13 cellular contexts compared by ENCODE assay signal in the genomic region with DNA sequence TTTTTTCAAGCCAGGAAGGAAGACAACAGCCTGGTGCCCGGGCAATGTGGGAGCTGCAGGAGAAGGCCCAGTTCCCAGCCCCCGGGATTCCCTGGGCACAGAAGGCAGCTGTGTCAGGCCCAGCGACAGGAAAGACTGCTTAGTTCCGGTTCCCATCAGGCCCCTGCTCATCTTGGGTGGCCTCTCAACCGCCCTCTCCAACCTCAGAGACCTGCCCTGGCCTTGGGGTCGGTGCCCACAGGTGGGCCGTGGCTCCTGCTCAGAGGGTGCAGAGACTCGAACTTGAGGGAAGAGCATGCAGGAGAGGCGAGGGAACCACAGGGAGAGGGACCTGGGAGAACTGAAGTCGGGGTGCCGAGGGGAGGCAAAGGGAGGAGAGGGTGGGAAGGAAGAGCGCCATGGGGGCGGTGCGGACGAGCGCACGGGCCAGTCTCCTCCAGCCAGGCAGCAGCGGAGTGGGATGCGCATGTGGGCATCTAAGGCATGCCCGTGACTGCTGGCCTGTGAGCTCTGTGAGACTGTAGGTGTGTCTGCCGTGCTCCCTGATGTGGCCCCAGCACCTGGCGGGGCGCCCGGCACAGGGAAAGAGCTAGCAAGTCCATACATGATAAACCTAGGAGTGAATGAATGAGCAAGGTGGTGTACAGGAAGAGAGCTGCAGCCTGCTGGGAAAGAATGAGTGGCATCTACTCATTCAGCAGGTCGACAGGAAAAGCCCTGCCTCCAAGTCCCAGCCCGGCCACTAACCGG. TPM values are rescaled to one million over a fixed set of nuclear protein-coding genes. Genes with fewer than 3 reads are reported as not detected.
DNase-seq lines count a peak whose midpoint lies in the region; ATAC-seq lines count a peak whose summit lies in the region.
"Had no signal": no experiment of that assay in that cellular context is flagged by ENCODE, and none has a peak within 500 bp of the region (broad histone marks: within the 10 kb centered on the region; RNA-seq: fewer than 3 reads in every experiment).

No MANE protein-coding gene starts in this region.

- peak; percentile 66 for DNase-seq in Right ventricle myocardium superior
- no peak for DNase-seq in cardiac septum (ENCODE audit: low spot score)
- peak; percentile 43 for DNase-seq in cerebellar cortex (ENCODE audit: low spot score)
- DNase-seq in medulla oblongata (ENCODE audit: extremely low spot score), result peak; percentile 56
- peak; percentile 81 for DNase-seq in ureter (ENCODE audit: low spot score)
- DNase-seq in central memory CD4-positive, alpha-beta T cell, result no peak
- DNase-seq: activated T-cell treated with anti-CD3 and anti-CD28 coated beads, Interleukin-2, amount 50 U/mL, for 48 hours; DND-41; NCI-H2107; OCI-M1 had no signal

- ATAC-seq in Right ventricle myocardium superior (ENCODE audit: poor library complexity) (peak; percentile 19), HG03175 (IDR thresholded peaks at IDR 0.05; ENCODE audit: unreplicated experiment) (no peak), HG03354 (IDR thresholded peaks at IDR 0.05; ENCODE audit: poor library complexity, severe bottlenecking, unreplicated experiment) (no peak)
- ATAC-seq: left lobe of liver had no signal

- intact Hi-C loops in Right ventricle myocardium superior (cut with DNase I), result loop anchor here (5.0 kb wide), 1 partner anchor 38 kb away; no protein-coding TSS in a partner anchor
- intact Hi-C loops in cardiac septum (cut with DNase I), result no loop called here

RNA-seq across cellular contexts. Expression of a gene that starts 42.7 kb away (rescaled TPM):
- total RNA-seq in Right ventricle myocardium superior, result 26.3 TPM
- total RNA-seq in cardiac septum, result 50.6 TPM
- 52.0 TPM for total RNA-seq in ureter

Comparison
In these comparisons a context has a peak if more than half of its experiments do, and no peak if none do; other contexts are left out.
1. DNase-seq: peak in Right ventricle myocardium superior (single experiment), cerebellar cortex (single experiment), medulla oblongata (single experiment) and ureter (single experiment); none in cardiac septum (single experiment) and central memory CD4-positive, alpha-beta T cell (single experiment).